In genomic region chr19:5961969-5962945, GRCh38 we compare ENCODE assay signal across 1 cellular context.
TF ChIP-seq lines count a peak whose summit lies in the region.

No MANE protein-coding gene starts in this region.

TF ChIP-seq in HepG2, 621 proteins besides CTCF, POLR2A, EP300 and RAD21 (continued from another document and continues in another):
- TF ChIP-seq MYNN (CRISPR knock-in tag; IDR thresholded peaks at IDR 0.05; ENCODE audit: low read depth) (0 out of 2 replicates have a peak, but pooled peaks have one; percentile 56), AGO2 (optimal IDR thresholded peaks at IDR 0.05; ENCODE audit: low read depth, low read length) (no peak), MLX (CRISPR knock-in tag; IDR thresholded peaks at IDR 0.05) (peak; percentile 98), BHLHE40 (IDR thresholded peaks at IDR 0.05; ENCODE audit: low read length) (peak; percentile 78), SAFB2 (CRISPR knock-in tag; IDR thresholded peaks at IDR 0.05; ENCODE audit: borderline replicate concordance, low read depth) (peak; percentile 28; the same call in 1 of the 2 replicates), ZBTB3 (CRISPR knock-in tag; IDR thresholded peaks at IDR 0.05; ENCODE audit: borderline replicate concordance, low read depth) (0 out of 2 replicates have a peak, but pooled peaks have one; percentile 74), NR1H2 (CRISPR knock-in tag; IDR thresholded peaks at IDR 0.05; ENCODE audit: borderline replicate concordance, low read depth) (peak; percentile 79; the same call in 1 of the 2 replicates), ZNF501 (CRISPR knock-in tag; IDR thresholded peaks at IDR 0.05) (peak; percentile 95), RFX3 (CRISPR knock-in tag; IDR thresholded peaks at IDR 0.05) (no peak), ETV5 (CRISPR knock-in tag; IDR thresholded peaks at IDR 0.05; ENCODE audit: borderline replicate concordance) (peak; percentile 98), GMEB2 (CRISPR knock-in tag; IDR thresholded peaks at IDR 0.05; ENCODE audit: low read depth) (no peak; the same call in 1 of the 2 replicates), TEAD3 (CRISPR knock-in tag; optimal IDR thresholded peaks at IDR 0.05; ENCODE audit: borderline replicate concordance) (peak; percentile 89), TRAFD1 (CRISPR knock-in tag; IDR thresholded peaks at IDR 0.05; ENCODE audit: borderline replicate concordance) (peak; percentile 46; the same call in 1 of the 2 replicates), BRD4 (CRISPR knock-in tag; IDR thresholded peaks at IDR 0.05) (0 out of 2 replicates have a peak, but pooled peaks have one; percentile 80), ZNF441 (CRISPR knock-in tag; IDR thresholded peaks at IDR 0.05; ENCODE audit: borderline replicate concordance) (peak; percentile 81; the same call in 1 of the 2 replicates), MAF1 (CRISPR knock-in tag; IDR thresholded peaks at IDR 0.05; ENCODE audit: borderline replicate concordance) (0 out of 2 replicates have a peak, but pooled peaks have one; percentile 6), PITX1 (CRISPR knock-in tag; IDR thresholded peaks at IDR 0.05) (peak; percentile 72), U2AF1 (optimal IDR thresholded peaks at IDR 0.05; ENCODE audit: low read depth, low read length) (peak; percentile 86), SNAPC2 (CRISPR knock-in tag; IDR thresholded peaks at IDR 0.05) (peak; percentile 95), ESRRA (CRISPR knock-in tag; IDR thresholded peaks at IDR 0.05; ENCODE audit: low read depth) (peak; percentile 63; the same call in 1 of the 2 replicates), MAX (IDR thresholded peaks at IDR 0.05) (peak; percentile 96), ZNF607 (CRISPR knock-in tag; IDR thresholded peaks at IDR 0.05; ENCODE audit: borderline replicate concordance) (peak; percentile 47), CREB3 (CRISPR knock-in tag; IDR thresholded peaks at IDR 0.05) (0 out of 2 replicates have a peak, but pooled peaks have one; percentile 29), ZFP90 (CRISPR knock-in tag; IDR thresholded peaks at IDR 0.05; ENCODE audit: borderline replicate concordance) (peak; percentile 53; the same call in 1 of the 2 replicates), MAZ (IDR thresholded peaks at IDR 0.05; ENCODE audit: borderline replicate concordance, low read depth, low read length) (peak; percentile 38; the same call in 1 of the 2 replicates), MAZ (CRISPR knock-in tag; IDR thresholded peaks at IDR 0.05; ENCODE audit: low read depth) (peak; percentile 77), DNMT1 (CRISPR knock-in tag; IDR thresholded peaks at IDR 0.05) (no peak; the same call in 1 of the 2 replicates), ADNP (CRISPR knock-in tag; IDR thresholded peaks at IDR 0.05) (no peak), RNF2 (conservative IDR thresholded peaks at IDR 0.05; ENCODE audit: low read depth) (no peak; the same call in 1 of the 2 replicates), FOXK2 (IDR thresholded peaks at IDR 0.05) (peak; percentile 93), ZNF558 (CRISPR knock-in tag; IDR thresholded peaks at IDR 0.05; ENCODE audit: borderline replicate concordance) (no peak), ELF1 (CRISPR knock-in tag; IDR thresholded peaks at IDR 0.05) (peak; percentile 86), ZNF720 (CRISPR knock-in tag; IDR thresholded peaks at IDR 0.05) (no peak), ZHX2 (IDR thresholded peaks at IDR 0.05; ENCODE audit: low read depth) (peak; percentile 61; the same call in 1 of the 2 replicates), ZHX2 (CRISPR knock-in tag; IDR thresholded peaks at IDR 0.05; ENCODE audit: borderline replicate concordance) (no peak), ZNF496 (CRISPR knock-in tag; IDR thresholded peaks at IDR 0.05; ENCODE audit: insufficient replicate concordance) (no peak), MXI1 (IDR thresholded peaks at IDR 0.05; ENCODE audit: borderline replicate concordance, low read depth, low read length) (peak; percentile 93; the same call in 1 of the 3 replicates), HDAC6 (IDR thresholded peaks at IDR 0.05; ENCODE audit: low read depth, low read length) (no peak), FOXA1 (IDR thresholded peaks at IDR 0.05) (no peak), FOXA1 (CRISPR knock-in tag; IDR thresholded peaks at IDR 0.05) (peak; percentile 87), ZNF484 (CRISPR knock-in tag; IDR thresholded peaks at IDR 0.05; ENCODE audit: borderline replicate concordance, low read depth) (no peak), HIVEP1 (CRISPR knock-in tag; IDR thresholded peaks at IDR 0.05) (peak; percentile 87), ZNF430 (CRISPR knock-in tag; IDR thresholded peaks at IDR 0.05) (peak; percentile 97; the same call in 1 of the 2 replicates), AKNA (CRISPR knock-in tag; IDR thresholded peaks at IDR 0.05; ENCODE audit: borderline replicate concordance) (no peak), HES4 (CRISPR knock-in tag; IDR thresholded peaks at IDR 0.05; ENCODE audit: borderline replicate concordance) (no peak; the same call in 1 of the 2 replicates), ZNF672 (CRISPR knock-in tag; IDR thresholded peaks at IDR 0.05) (no peak), BATF2 (CRISPR knock-in tag; IDR thresholded peaks at IDR 0.05) (peak; percentile 51; the same call in 1 of the 2 replicates), HNF1B (CRISPR knock-in tag; IDR thresholded peaks at IDR 0.05) (peak; percentile 98)
